Comparison of ENCODE assay signal across 29 cellular contexts in the genomic region with DNA sequence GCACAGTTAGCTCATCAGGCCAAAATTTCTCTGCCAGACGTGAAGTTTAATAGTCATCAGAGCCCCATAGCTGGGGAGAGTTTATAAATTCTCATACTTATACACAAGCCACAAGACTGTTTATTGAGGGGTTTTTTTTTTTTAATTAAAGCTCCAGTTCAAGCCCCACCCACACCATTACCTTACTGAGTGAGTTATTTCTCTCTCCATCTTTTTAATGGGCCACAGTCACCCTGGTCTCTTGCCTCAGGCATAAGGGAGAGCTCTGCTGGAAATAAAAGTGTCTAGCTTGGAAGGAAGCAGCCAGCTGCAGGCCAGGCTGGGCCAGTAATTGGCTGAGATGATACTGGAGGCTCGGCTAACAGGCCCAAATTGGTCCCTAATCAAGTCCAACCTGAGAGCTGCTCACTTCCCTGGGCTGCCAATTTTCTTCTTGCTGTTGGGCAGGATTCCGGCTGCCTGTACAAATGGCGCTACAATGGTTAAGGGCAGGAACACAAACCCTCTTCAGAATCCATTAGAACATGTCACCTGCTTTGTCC.
A peak's percentile ranks its signal among the peaks of the same experiment; 100 is the strongest.
DNase-seq lines count a peak whose midpoint lies in the region; ATAC-seq and TF ChIP-seq lines count a peak whose summit lies in the region.
"Had no signal": no experiment of that assay in that cellular context is flagged by ENCODE, and none has a peak within 500 bp of the region (broad histone marks: within the 10 kb centered on the region; RNA-seq: fewer than 3 reads in every experiment).

No MANE protein-coding gene starts in this region.

- intact Hi-C loops in Right ventricle myocardium inferior (cut with DNase I) (no loop called here), left ventricle myocardium inferior (cut with micrococcal nuclease) (no loop called here)

- TF ChIP-seq CTCF in left ventricle myocardium inferior (IDR thresholded peaks at IDR 0.05; ENCODE audit: borderline replicate concordance) = no peak

- POLR2A ChIA-PET in HEK293T (lab: Yijun Ruan, JAX) = no interaction called here

- no peak overlapping the region for H3K4me3 ChIP-seq in left ventricle myocardium inferior
- H3K4me3 ChIP-seq: BLaER1, SK-N-MC, thoracic aorta had no signal

- H3K4me1 ChIP-seq in left ventricle myocardium inferior = peaks cover 5% of the 10 kb centered on the region
- H3K4me1 ChIP-seq: BLaER1 had no signal

- no peaks in the 10 kb centered on the region for H3K27me3 ChIP-seq in left ventricle myocardium inferior (ENCODE audit: low read depth)
- H3K27me3 ChIP-seq: BLaER1 had no signal

- DNase-seq in Right ventricle myocardium inferior (ENCODE audit: missing footprints) (no peak), left ventricle myocardium inferior (no peak), HEK293T (ENCODE audit: extremely low spot score) (no peak), NCI-H69 (lab: John Stamatoyannopoulos, UW) (peak; percentile 69), NCI-H2196 treated with DMSO at 0.1 percent for 48 hours (lab: John Stamatoyannopoulos, UW; ENCODE audit: unreplicated experiment) (no peak), Ammon's horn (ENCODE audit: low spot score) (no peak)
- DNase-seq: ACHN; activated CD4-positive, alpha-beta memory T cell treated with anti-CD3 and anti-CD28 coated beads for 36 hours; activated CD4-positive, CD25-positive, alpha-beta regulatory T cell treated with anti-CD3 and anti-CD28 coated beads, Interleukin-2, amount 50 U/mL, for 72 hours; activated CD8-positive, alpha-beta memory T cell treated with anti-CD3 and anti-CD28 coated beads, Interleukin-2, amount 50 U/mL, for 4 hours; activated naive CD4-positive, alpha-beta T cell treated with Interleukin-2 at 50 U/mL for 16 hours; DMS 273 treated with DMSO at 0.1 percent for 48 hours; endodermal cell; GF-D8; HCEC 1CT; Karpas-422; midbrain; naive B cell; NCI-H1694 treated with DMSO at 0.1 percent for 48 hours; nucleus accumbens; OCI-M1; stimulated activated CD8-positive, alpha-beta memory T cell treated with anti-CD3 and anti-CD28 coated beads, Interleukin-4, amount 100 ng/mL, for 48 hours; stimulated activated naive CD8-positive, alpha-beta T cell treated with anti-CD3 and anti-CD28 coated beads, Interleukin-15, amount 100 ng/mL, for 72 hours had no signal

- CTCF ChIA-PET in HEK293T (lab: Yijun Ruan, JAX) = no interaction called here

- H3K27ac ChIP-seq in left ventricle myocardium inferior (replicated peaks) = no peak overlapping the region
- H3K27ac ChIP-seq: BLaER1, RWPE1, SK-N-MC, thoracic aorta had no signal

- ATAC-seq in Right ventricle myocardium inferior = peak; percentile 37
- ATAC-seq in HG03521 (IDR thresholded peaks at IDR 0.05; ENCODE audit: unreplicated experiment) = no peak
- ATAC-seq: sciatic nerve; stimulated activated naive CD8-positive, alpha-beta T cell treated with anti-CD3 and anti-CD28 coated beads, Interleukin-15, amount 100 ng/mL, for 72 hours had no signal

- no peaks in the 10 kb centered on the region for H3K9me3 ChIP-seq in left ventricle myocardium inferior (replicated peaks)
- H3K9me3 ChIP-seq: BLaER1, thoracic aorta had no signal

- H3K36me3 ChIP-seq in left ventricle myocardium inferior = no peaks in the 10 kb centered on the region
- H3K36me3 ChIP-seq: BLaER1, thoracic aorta had no signal

TF ChIP-seq in HEK293T, 16 proteins besides CTCF, POLR2A, EP300 and RAD21:
- no peak for TF ChIP-seq HDGF (IDR thresholded peaks at IDR 0.05; ENCODE audit: borderline replicate concordance)
- TF ChIP-seq, protein P1, sequence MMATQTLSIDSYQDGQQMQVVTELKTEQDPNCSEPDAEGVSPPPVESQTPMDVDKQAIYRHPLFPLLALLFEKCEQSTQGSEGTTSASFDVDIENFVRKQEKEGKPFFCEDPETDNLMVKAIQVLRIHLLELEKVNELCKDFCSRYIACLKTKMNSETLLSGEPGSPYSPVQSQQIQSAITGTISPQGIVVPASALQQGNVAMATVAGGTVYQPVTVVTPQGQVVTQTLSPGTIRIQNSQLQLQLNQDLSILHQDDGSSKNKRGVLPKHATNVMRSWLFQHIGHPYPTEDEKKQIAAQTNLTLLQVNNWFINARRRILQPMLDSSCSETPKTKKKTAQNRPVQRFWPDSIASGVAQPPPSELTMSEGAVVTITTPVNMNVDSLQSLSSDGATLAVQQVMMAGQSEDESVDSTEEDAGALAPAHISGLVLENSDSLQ (IDR thresholded peaks at IDR 0.05) = peak; percentile 37; the same call in 1 of the 2 replicates
